ENCODE assay signal across 34 cellular contexts in the genomic region with DNA sequence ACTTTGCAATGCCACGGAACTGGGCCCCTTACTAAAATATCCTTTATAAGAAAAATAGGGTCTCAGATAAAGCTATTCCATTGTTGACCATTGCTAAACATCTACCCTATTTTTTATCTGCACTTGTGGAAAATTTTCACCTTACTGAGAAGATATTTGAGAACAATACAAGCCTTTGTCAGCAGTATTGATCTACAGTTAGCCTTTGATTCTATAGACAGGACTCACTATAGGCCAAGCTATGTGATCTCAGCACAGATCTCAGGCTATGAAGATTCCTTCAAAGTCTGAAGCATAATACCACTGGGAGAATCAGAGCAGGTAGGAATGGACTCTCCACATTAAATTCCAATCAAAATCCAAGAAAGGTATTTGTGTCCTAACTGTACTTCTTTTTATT.
"Had no signal": no experiment of that assay in that cellular context is flagged by ENCODE, and none has a peak within 500 bp of the region (broad histone marks: within the 10 kb centered on the region; RNA-seq: fewer than 3 reads in every experiment).

No MANE protein-coding gene starts in this region.

- H3K27me3 ChIP-seq: MG63 had no signal

- H3K36me3 ChIP-seq: MG63 had no signal

- H3K4me3 ChIP-seq: MG63 had no signal

- DNase-seq: Karpas-422, Kasumi-1, MG63, MM.1S, MV-4-11, NCI-H1048, NCI-H1092, NCI-H1092 treated with DMSO at 0.1 percent for 48 hours, NCI-H1105, NCI-H1105 treated with DMSO at 0.1 percent for 48 hours, NCI-H1417, NCI-H1417 treated with DMSO at 0.1 percent for 48 hours, NCI-H1436, NCI-H1436 treated with DMSO at 0.1 percent for 48 hours, NCI-H146, NCI-H1694, NCI-H1694 treated with DMSO at 0.1 percent for 48 hours, NCI-H187, NCI-H187 treated with DMSO at 0.1 percent for 48 hours, NCI-H1930, NCI-H2029, NCI-H2029 treated with DMSO at 0.1 percent for 48 hours, NCI-H2081, NCI-H2081 treated with DMSO at 0.1 percent for 48 hours, NCI-H2107, NCI-H2171, NCI-H2171 treated with DMSO at 0.1 percent for 48 hours, NCI-H2227 treated with DMSO at 0.1 percent for 48 hours, NCI-H226, NCI-H446, NCI-H446 treated with DMSO at 0.1 percent for 48 hours, NCI-H510A, NCI-H510A treated with DMSO at 0.1 percent for 48 hours, NCI-H524 had no signal

- H3K9me3 ChIP-seq: MG63 had no signal
